Comparison of ENCODE assay signal across 11 cellular contexts in the genomic region with DNA sequence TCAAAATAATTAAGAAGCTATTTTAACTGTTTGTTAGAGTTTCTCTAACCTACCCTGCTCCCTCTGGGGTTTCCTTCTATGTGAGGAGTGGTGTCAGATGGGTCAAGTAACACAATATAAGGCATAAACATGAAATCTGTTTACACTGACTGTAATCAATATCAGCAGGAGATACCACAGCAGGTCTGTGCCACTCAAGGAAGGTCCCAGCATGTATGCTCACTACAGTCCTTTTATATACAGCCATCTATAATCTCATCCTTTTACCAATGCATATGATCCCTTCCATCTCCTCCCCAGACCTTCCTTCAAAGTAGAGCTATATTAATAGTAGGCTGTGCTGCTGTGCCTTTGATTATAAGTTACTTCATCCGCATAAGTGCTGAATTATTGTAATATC. TPM values are rescaled to one million over a fixed set of nuclear protein-coding genes. Genes with fewer than 3 reads are reported as not detected.
A peak's percentile ranks its signal among the peaks of the same experiment; 100 is the strongest.
DNase-seq lines count a peak whose midpoint lies in the region; ATAC-seq and TF ChIP-seq lines count a peak whose summit lies in the region.
"Had no signal": no experiment of that assay in that cellular context is flagged by ENCODE, and none has a peak within 500 bp of the region (broad histone marks: within the 10 kb centered on the region; RNA-seq: fewer than 3 reads in every experiment).

No MANE protein-coding gene starts in this region.

- no peaks in the 10 kb centered on the region for H3K27me3 ChIP-seq in CD8-positive, alpha-beta T cell (ENCODE audit: insufficient read depth, low read length)
- H3K27me3 ChIP-seq in esophagus muscularis mucosa: no peaks in the 10 kb centered on the region
- no peaks in the 10 kb centered on the region for H3K27me3 ChIP-seq in sigmoid colon

- ATAC-seq in CD8-positive, alpha-beta T cell: no peak
- ATAC-seq in activated naive CD4-positive, alpha-beta T cell treated with anti-CD3 and anti-CD28 coated beads, Interleukin-2, amount 50 U/mL, for 72 hours: no peak

- no peak for TF ChIP-seq EP300 in esophagus muscularis mucosa (IDR thresholded peaks at IDR 0.05)
- no peak for TF ChIP-seq EP300 in sigmoid colon (IDR thresholded peaks at IDR 0.05)

- TF ChIP-seq POLR2A in esophagus muscularis mucosa (IDR thresholded peaks at IDR 0.05; ENCODE audit: low read depth): no peak
- TF ChIP-seq POLR2A in sigmoid colon (IDR thresholded peaks at IDR 0.05): no peak

- no peaks in the 10 kb centered on the region for H3K27me3 Mint-ChIP-seq in CD8-positive, alpha-beta T cell (ENCODE audit: low read depth)
- H3K27me3 Mint-ChIP-seq: progenitor cell of endocrine pancreas had no signal

- DNase-seq in CD8-positive, alpha-beta T cell: no peak
- DNase-seq in NCI-H146 (lab: John Stamatoyannopoulos, UW) (peak; percentile 39), esophagus muscularis mucosa (ENCODE audit: extremely low spot score) (no peak), sigmoid colon (no peak), NCI-H82 (lab: John Stamatoyannopoulos, UW) (no peak), SIG-M5 treated with dmso at 0.1 percent for 504 hours (lab: John Stamatoyannopoulos, UW; ENCODE audit: unreplicated experiment) (no peak)
- no peak for DNase-seq in activated naive CD4-positive, alpha-beta T cell treated with anti-CD3 and anti-CD28 coated beads, Interleukin-2, amount 50 U/mL, for 72 hours (ENCODE audit: low spot score in 2 of 2)
- DNase-seq: activated CD4-positive, alpha-beta T cell treated with anti-CD3 and anti-CD28 coated beads, Interleukin-2, amount 50 U/mL, for 48 hours; amygdala; GDM1 had no signal

- POLR2A ChIA-PET in CD8-positive, alpha-beta T cell (lab: Charles Lee): no interaction called here

- H3K36me3 ChIP-seq in CD8-positive, alpha-beta T cell (ENCODE audit: insufficient read depth, low read length): no peaks in the 10 kb centered on the region
- H3K36me3 ChIP-seq in esophagus muscularis mucosa (no peaks in the 10 kb centered on the region), sigmoid colon (no peaks in the 10 kb centered on the region)

- H3K36me3 Mint-ChIP-seq in CD8-positive, alpha-beta T cell: no peaks in the 10 kb centered on the region
- H3K36me3 Mint-ChIP-seq in activated naive CD4-positive, alpha-beta T cell treated with anti-CD3 and anti-CD28 coated beads, Interleukin-2, amount 50 U/mL, for 72 hours: peaks cover 2 to 21% of the 10 kb centered on the region in 2 donors

- intact Hi-C loops in CD8-positive, alpha-beta T cell (cut with DNase I, micrococcal nuclease): no loop called here
- intact Hi-C loops in esophagus muscularis mucosa (cut with DNase I): no loop called here
- intact Hi-C loops in sigmoid colon (cut with DNase I): no loop called here

- CTCF ChIA-PET in CD8-positive, alpha-beta T cell (lab: Charles Lee): interaction anchor here (1.0 kb wide), 1 partner anchor 26 kb away, joined by 3 read pairs; a partner anchor contains a TSS

- peaks cover 44% of the 10 kb centered on the region for H3K4me1 Mint-ChIP-seq in CD8-positive, alpha-beta T cell (ENCODE audit: low read depth)

- H3K27ac ChIP-seq in CD8-positive, alpha-beta T cell (ENCODE audit: low read depth, low read length): no peak overlapping the region
- H3K27ac ChIP-seq in esophagus muscularis mucosa (replicated peaks in 1 of 4) (peak overlapping the region in 3 of 4 donors; percentile 7 to 40 (median 29)), sigmoid colon (peak overlapping the region in 3 of 4 donors; percentile 4 to 22 (median 5))

- H3K4me3 Mint-ChIP-seq in CD8-positive, alpha-beta T cell: no peak overlapping the region

- H3K9me3 ChIP-seq in CD8-positive, alpha-beta T cell (ENCODE audit: low read length): no peaks in the 10 kb centered on the region
- H3K9me3 ChIP-seq in esophagus muscularis mucosa (peaks cover 0 to 9% (median 0%) of the 10 kb centered on the region in 4 donors), sigmoid colon (peaks cover 0 to 5% (median 0%) of the 10 kb centered on the region in 4 donors)

- H3K9me3 Mint-ChIP-seq in CD8-positive, alpha-beta T cell: peaks cover 8% of the 10 kb centered on the region
- peaks cover 4 to 12% of the 10 kb centered on the region in 2 donors for H3K9me3 Mint-ChIP-seq in activated naive CD4-positive, alpha-beta T cell treated with anti-CD3 and anti-CD28 coated beads, Interleukin-2, amount 50 U/mL, for 72 hours

- 62% methylated on average over 1 of the region's 1 CpG for WGBS in esophagus muscularis mucosa
- WGBS in sigmoid colon, 2 donors: 89 to 90% methylated on average over 1 of the region's 1 CpG

- no peak overlapping the region for H3K4me3 ChIP-seq in CD8-positive, alpha-beta T cell (ENCODE audit: low read depth, low read length)
- no peak overlapping the region for H3K4me3 ChIP-seq in esophagus muscularis mucosa
- H3K4me3 ChIP-seq in sigmoid colon: no peak overlapping the region

- peaks cover 1% of the 10 kb centered on the region for H3K4me1 ChIP-seq in CD8-positive, alpha-beta T cell (ENCODE audit: insufficient read depth, low read length)
- H3K4me1 ChIP-seq in esophagus muscularis mucosa (peaks cover 24 to 38% (median 30%) of the 10 kb centered on the region in 4 donors), sigmoid colon (peaks cover 0 to 19% (median 7%) of the 10 kb centered on the region in 4 donors)

- no peak for TF ChIP-seq CTCF in CD8-positive, alpha-beta T cell (IDR thresholded peaks at IDR 0.05)
- no peak for TF ChIP-seq CTCF in esophagus muscularis mucosa (IDR thresholded peaks at IDR 0.05)
- TF ChIP-seq CTCF in sigmoid colon (IDR thresholded peaks at IDR 0.05): no peak

- peak overlapping the region; percentile 4 for H3K27ac Mint-ChIP-seq in CD8-positive, alpha-beta T cell
- no peak overlapping the region for H3K27ac Mint-ChIP-seq in activated naive CD4-positive, alpha-beta T cell treated with anti-CD3 and anti-CD28 coated beads, Interleukin-2, amount 50 U/mL, for 72 hours
- H3K27ac Mint-ChIP-seq: progenitor cell of endocrine pancreas had no signal

RNA-seq across cellular contexts. Expression of a gene that starts 25.4 kb away (rescaled TPM):
- 10 to 100 TPM; 11.0 to 11.5 TPM for total RNA-seq in CD8-positive, alpha-beta T cell
- total RNA-seq in esophagus muscularis mucosa (10 to 100 TPM; 11.6 to 17.2 (median 14.4) TPM), sigmoid colon (10 to 100 TPM; 11.0 to 17.2 (median 13.4) TPM)
- 10 to 100 TPM; 10.6 to 12.0 (median 11.8) TPM for polyA plus RNA-seq in sigmoid colon
- 10 to 100 TPM in 1 of 2 donors, 1 to 10 TPM in 1; 5.3 to 13.6 TPM for total RNA-seq in activated naive CD4-positive, alpha-beta T cell treated with anti-CD3 and anti-CD28 coated beads, Interleukin-2, amount 50 U/mL, for 72 hours
